ENCODE assay signal across 20 cellular contexts in the genomic region with DNA sequence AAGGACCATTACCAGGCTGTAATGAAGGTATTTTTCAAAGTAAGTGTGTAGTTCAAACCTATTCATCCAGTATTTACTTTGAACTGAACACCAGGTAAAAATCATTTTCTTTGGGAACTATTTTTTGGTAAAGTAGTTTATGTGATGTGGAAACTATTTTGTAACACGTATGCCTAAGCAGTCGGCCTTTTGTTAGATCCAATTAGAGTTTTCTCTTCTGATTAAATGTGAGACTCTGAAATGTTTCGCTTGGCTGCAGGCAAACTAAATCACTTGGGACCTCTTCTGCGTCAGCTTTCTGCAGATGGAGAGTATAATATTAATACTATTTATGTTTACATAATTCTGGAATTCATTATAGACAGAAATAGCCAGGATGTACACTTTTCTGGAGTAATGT. TPM values are rescaled to one million over a fixed set of nuclear protein-coding genes. Genes with fewer than 3 reads are reported as not detected.
DNase-seq lines count a peak whose midpoint lies in the region; ATAC-seq and TF ChIP-seq lines count a peak whose summit lies in the region.
"Had no signal": no experiment of that assay in that cellular context is flagged by ENCODE, and none has a peak within 500 bp of the region (broad histone marks: within the 10 kb centered on the region; RNA-seq: fewer than 3 reads in every experiment).

No MANE protein-coding gene starts in this region.

- ATAC-seq in sciatic nerve = peak; percentile 59
- no peak for ATAC-seq in HG03196 (IDR thresholded peaks at IDR 0.05; ENCODE audit: unreplicated experiment)
- ATAC-seq: GM12878, HCT116 had no signal

- H3K27me3 ChIP-seq in BLaER1 treated with 17β-estradiol and CSF1 and Interleukin-3, amounts not matched to agents 10 nM and 100 nM = no peaks in the 10 kb centered on the region
- H3K27me3 ChIP-seq: BE2C had no signal

- no peaks in the 10 kb centered on the region for H3K79me2 ChIP-seq in OCI-LY7 (ENCODE audit: insufficient read depth, low read depth, low read length)

- intact Hi-C loops in sciatic nerve (cut with DNase I) (no loop called here), OCI-LY7 (cut with micrococcal nuclease; ENCODE audit: unreplicated experiment) (no loop called here)

- H3K4me2 ChIP-seq in BLaER1 treated with 17β-estradiol and CSF1 and Interleukin-3, amounts not matched to agents 10 nM and 100 nM = peak overlapping the region in 6 of 11 experiments; percentile 13 to 41 (median 28); a peak in 7 of 22 replicates
- H3K4me2 ChIP-seq in OCI-LY7 (ENCODE audit: low read length) = no peak overlapping the region

- no peaks in the 10 kb centered on the region for H3K36me3 ChIP-seq in BLaER1 treated with 17β-estradiol and CSF1 and Interleukin-3, amounts not matched to agents 10 nM and 100 nM
- no peaks in the 10 kb centered on the region for H3K36me3 ChIP-seq in OCI-LY7 (ENCODE audit: insufficient read depth, low read length)
- H3K36me3 ChIP-seq: BE2C had no signal

- H3K4me1 ChIP-seq in BLaER1 treated with 17β-estradiol and CSF1 and Interleukin-3, amounts not matched to agents 10 nM and 100 nM = peaks cover 0 to 15% (median 11%) of the 10 kb centered on the region in 10 experiments; a peak in 9 of 20 replicates
- no peaks in the 10 kb centered on the region for H3K4me1 ChIP-seq in OCI-LY7 (ENCODE audit: insufficient read depth, low read length, poor library complexity, severe bottlenecking)

- no peak overlapping the region for H3K4me3 ChIP-seq in BLaER1 treated with 17β-estradiol and CSF1 and Interleukin-3, amounts not matched to agents 10 nM and 100 nM
- no peak overlapping the region for H3K4me3 ChIP-seq in OCI-LY7 (ENCODE audit: low read depth, low read length, poor library complexity, severe bottlenecking)
- H3K4me3 ChIP-seq: GM12878 had no signal

- POLR2A ChIA-PET in OCI-LY7 (lab: Charles Lee) = interaction anchor here (0.7 kb wide), 1 partner anchor 43 kb away, joined by 5 read pairs; no protein-coding TSS in a partner anchor

- H3K9me2 ChIP-seq in OCI-LY7 (ENCODE audit: insufficient read depth, low read length) = no peaks in the 10 kb centered on the region

- H4K20me1 ChIP-seq in BLaER1 treated with 17β-estradiol and CSF1 and Interleukin-3, amounts not matched to agents 10 nM and 100 nM = no peaks in the 10 kb centered on the region
- no peaks in the 10 kb centered on the region for H4K20me1 ChIP-seq in OCI-LY7 (ENCODE audit: insufficient read depth, low read length)

- CTCF ChIA-PET in OCI-LY7 (lab: Charles Lee; ENCODE audit: unreplicated experiment) = no interaction called here

- TF ChIP-seq CTCF in OCI-LY7 (conservative IDR thresholded peaks at IDR 0.05; ENCODE audit: low read length) = no peak

- DNase-seq in fibroblast of gingiva (ENCODE audit: low read depth) (peak; percentile 2), sciatic nerve (ENCODE audit: low spot score) (no peak), NCI-H187 (lab: John Stamatoyannopoulos, UW) (no peak), OCI-LY7 (ENCODE audit: low spot score) (no peak)
- DNase-seq: ACHN; BE2C; CD4-positive, alpha-beta memory T cell; DMS53; DND-41; EL; GOT3; H7; KG1 had no signal

- no peak overlapping the region for H3K27ac ChIP-seq in BLaER1 treated with 17β-estradiol and CSF1 and Interleukin-3, amounts not matched to agents 10 nM and 100 nM
- no peak overlapping the region for H3K27ac ChIP-seq in OCI-LY7 (ENCODE audit: low read depth, low read length, poor library complexity, severe bottlenecking)

- no peaks in the 10 kb centered on the region for H3K9me3 ChIP-seq in BLaER1 treated with 17β-estradiol and CSF1 and Interleukin-3, amounts not matched to agents 10 nM and 100 nM (replicated peaks in 1 of 11)
- no peaks in the 10 kb centered on the region for H3K9me3 ChIP-seq in OCI-LY7 (ENCODE audit: low read length)
- H3K9me3 ChIP-seq: BE2C had no signal

- H2AFZ ChIP-seq in OCI-LY7 (ENCODE audit: low read length) = no peak overlapping the region

- no peak overlapping the region for H3K9ac ChIP-seq in BLaER1 treated with 17β-estradiol and CSF1 and Interleukin-3, amounts not matched to agents 10 nM and 100 nM

- BruUV-seq in OCI-LY7 (replicated peaks; lab: Mats Ljungman, UMichigan) = no TSS peak

TF ChIP-seq in PFSK-1, 5 proteins besides CTCF, POLR2A, EP300 and RAD21:
- TF ChIP-seq SIN3A (IDR thresholded peaks at IDR 0.05; ENCODE audit: borderline replicate concordance, insufficient read depth, low read length) (no peak), FOXP2 (optimal IDR thresholded peaks at IDR 0.05; ENCODE audit: borderline replicate concordance, extremely low read depth, extremely low read length, insufficient read depth) (no peak), TAF1 (IDR thresholded peaks at IDR 0.05; ENCODE audit: borderline replicate concordance, insufficient read depth, low read length) (0 out of 2 replicates have a peak, but pooled peaks have one; percentile 29), REST (IDR thresholded peaks at IDR 0.05; ENCODE audit: insufficient read depth in 1 of 2, low read depth in 2 of 2, low read length in 2 of 2) (no peak; a peak in 1 of 4 replicates)

RNA-seq across cellular contexts. Expression of gene BMPR1B, which starts 46.9 kb away (rescaled TPM):
- polyA plus RNA-seq in PFSK-1 (2012; ENCODE audit: insufficient read length, low read depth) = 2.4 TPM
- total RNA-seq in sciatic nerve (39.9 TPM), OCI-LY7 (2022) (not detected in 2 replicates)
- not detected in 2 replicates for total RNA-seq in OCI-LY7 (2014; rRNA removed; shearing (Covaris generic))
- total RNA-seq: G401, GM12878 had no signal
- polyA plus RNA-seq: CD14-positive monocyte; CD4-positive, alpha-beta memory T cell; GM12878 had no signal

Comparison
In these comparisons a context has a peak if more than half of its experiments do, and no peak if none do; other contexts are left out.
1. RNA of gene BMPR1B, which starts 46.9 kb away (total RNA-seq): 39.9 TPM in sciatic nerve (single experiment); not detected in OCI-LY7; every median in the first group is over 10 times any median in the second.